In the genomic region with DNA sequence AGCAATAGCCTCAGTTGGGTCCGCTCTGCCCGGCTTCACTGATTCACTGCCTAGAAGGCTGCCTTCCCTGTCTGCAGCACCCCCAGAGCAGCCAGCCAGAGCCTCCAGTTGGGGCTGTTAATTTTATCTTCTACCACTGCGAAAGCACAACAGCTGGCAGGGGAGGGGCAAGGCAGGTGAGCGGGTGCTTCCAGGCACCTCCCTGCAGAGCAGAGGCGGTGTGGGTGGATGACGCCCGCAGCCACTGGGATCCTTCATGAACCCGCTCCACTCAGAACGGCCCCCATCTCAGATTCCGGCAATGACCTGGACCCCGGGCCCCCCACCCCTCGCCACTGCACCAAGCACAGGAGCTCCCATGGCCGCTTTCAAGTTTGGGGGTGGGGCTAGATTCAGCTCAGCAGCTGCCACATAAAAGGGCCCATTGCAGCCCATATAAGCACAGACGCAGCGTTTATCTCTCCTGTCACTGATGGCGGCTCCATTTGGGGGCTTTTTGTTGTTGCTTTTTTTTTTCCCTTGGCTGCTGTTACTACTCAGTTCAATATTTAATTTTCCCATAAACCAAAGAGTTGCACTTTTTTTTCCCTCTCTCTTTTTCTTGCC, we compare ENCODE assay signal across 1 cellular context.
TF ChIP-seq lines count a peak whose summit lies in the region.

No MANE protein-coding gene starts in this region.

TF ChIP-seq in H1, 55 proteins besides CTCF, POLR2A, EP300 and RAD21:
- TF ChIP-seq USF2 (IDR thresholded peaks at IDR 0.05; ENCODE audit: low read length): no peak
- TF ChIP-seq TEAD4 (IDR thresholded peaks at IDR 0.05; ENCODE audit: low read depth, low read length): no peak
- no peak for TF ChIP-seq TCF12 (IDR thresholded peaks at IDR 0.05; ENCODE audit: low read depth, low read length)
- TF ChIP-seq MAX (IDR thresholded peaks at IDR 0.05): no peak
- no peak for TF ChIP-seq RXRA (IDR thresholded peaks at IDR 0.05; ENCODE audit: insufficient read depth, low read depth, low read length)
- TF ChIP-seq CREB1 (IDR thresholded peaks at IDR 0.05): no peak
- no peak for TF ChIP-seq SRF (IDR thresholded peaks at IDR 0.05; ENCODE audit: low read depth, low read length)
- TF ChIP-seq HDAC2 (IDR thresholded peaks at IDR 0.05; ENCODE audit: borderline replicate concordance in 1 of 2, low read depth in 2 of 2, low read length in 2 of 2): no peak
- TF ChIP-seq, protein P1, sequence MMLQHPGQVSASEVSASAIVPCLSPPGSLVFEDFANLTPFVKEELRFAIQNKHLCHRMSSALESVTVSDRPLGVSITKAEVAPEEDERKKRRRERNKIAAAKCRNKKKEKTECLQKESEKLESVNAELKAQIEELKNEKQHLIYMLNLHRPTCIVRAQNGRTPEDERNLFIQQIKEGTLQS (IDR thresholded peaks at IDR 0.05; ENCODE audit: insufficient read depth, low read depth, low read length): no peak
- no peak for TF ChIP-seq YY1 (IDR thresholded peaks at IDR 0.05; ENCODE audit: low read depth, low read length)
- no peak for TF ChIP-seq SP2 (IDR thresholded peaks at IDR 0.05; ENCODE audit: low read length)
- TF ChIP-seq CBX5 (IDR thresholded peaks at IDR 0.05; ENCODE audit: low read depth, low read length): no peak
- no peak for TF ChIP-seq RNF2 (IDR thresholded peaks at IDR 0.05; ENCODE audit: borderline replicate concordance, low read depth, low read length, missing control alignments, poor library complexity, severe bottlenecking)
- no peak for TF ChIP-seq SP1 (IDR thresholded peaks at IDR 0.05; ENCODE audit: low read depth, low read length)
- no peak for TF ChIP-seq BRCA1 (IDR thresholded peaks at IDR 0.05; ENCODE audit: low read depth, low read length)
- TF ChIP-seq, protein P2, sequence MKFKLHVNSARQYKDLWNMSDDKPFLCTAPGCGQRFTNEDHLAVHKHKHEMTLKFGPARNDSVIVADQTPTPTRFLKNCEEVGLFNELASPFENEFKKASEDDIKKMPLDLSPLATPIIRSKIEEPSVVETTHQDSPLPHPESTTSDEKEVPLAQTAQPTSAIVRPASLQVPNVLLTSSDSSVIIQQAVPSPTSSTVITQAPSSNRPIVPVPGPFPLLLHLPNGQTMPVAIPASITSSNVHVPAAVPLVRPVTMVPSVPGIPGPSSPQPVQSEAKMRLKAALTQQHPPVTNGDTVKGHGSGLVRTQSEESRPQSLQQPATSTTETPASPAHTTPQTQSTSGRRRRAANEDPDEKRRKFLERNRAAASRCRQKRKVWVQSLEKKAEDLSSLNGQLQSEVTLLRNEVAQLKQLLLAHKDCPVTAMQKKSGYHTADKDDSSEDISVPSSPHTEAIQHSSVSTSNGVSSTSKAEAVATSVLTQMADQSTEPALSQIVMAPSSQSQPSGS (IDR thresholded peaks at IDR 0.05; ENCODE audit: low read length): no peak
- no peak for TF ChIP-seq TAF7 (optimal IDR thresholded peaks at IDR 0.05; ENCODE audit: borderline replicate concordance, low read depth, low read length)
- no peak for TF ChIP-seq SUZ12 (IDR thresholded peaks at IDR 0.05; ENCODE audit: low read length)
